Comparison of ENCODE assay signal across 8 cellular contexts in the genomic region with DNA sequence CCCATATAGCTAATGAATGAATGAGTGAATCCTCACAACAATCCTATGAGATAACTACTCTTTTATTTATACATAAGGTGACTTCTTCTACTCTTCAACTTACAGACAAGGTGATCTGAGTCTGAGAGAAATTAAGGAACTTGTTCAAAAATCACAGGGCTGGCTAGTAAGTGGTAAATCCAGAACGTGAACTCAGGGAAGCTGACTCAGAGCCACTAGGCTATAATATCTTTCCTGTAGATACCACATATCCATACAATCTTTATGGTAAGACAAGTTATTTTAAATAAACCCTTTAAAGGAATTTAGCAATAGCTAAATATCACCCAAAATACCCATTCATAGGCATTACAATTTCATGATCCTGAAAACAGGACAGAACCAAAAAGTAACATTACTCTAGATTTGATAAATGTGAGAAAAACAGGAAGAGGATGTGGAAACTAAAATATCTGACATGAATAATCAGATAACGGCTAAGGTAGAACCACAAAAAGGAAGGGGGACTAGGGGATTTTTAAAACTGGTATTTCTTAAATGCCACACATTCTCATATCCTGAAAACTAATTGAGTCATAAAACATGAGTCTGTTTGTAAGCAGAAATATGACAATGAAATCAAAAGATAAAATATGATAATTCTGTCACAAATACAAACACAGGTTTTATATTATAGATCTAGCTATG.
DNase-seq lines count a peak whose midpoint lies in the region; ATAC-seq lines count a peak whose summit lies in the region.
"Not testable (repeated sequence)": the region's sequence is repeated elsewhere in the genome, so short reads cannot be mapped to it uniquely, and the experiment has no call there.

No MANE protein-coding gene starts in this region.

- H3K27ac ChIP-seq in BLaER1 (0 out of 2 replicates have a peak overlapping the region, but pooled peaks have one; percentile 30), KOPT-K1 (ENCODE audit: low read depth, low read length, poor library complexity, severe bottlenecking) (peak overlapping the region; percentile 53)

- not testable (repeated sequence) for H3K9ac ChIP-seq in BLaER1

- H3K4me1 Mint-ChIP-seq in T-helper 2 cell treated with Interferon-gamma antibody and Interleukin-4, amounts not matched to agents 5 μg/mL and 100 μg/mL, for 36 hours (ENCODE audit: low read depth), result peaks cover 13% of the 10 kb centered on the region

- ATAC-seq in GM18861 (IDR thresholded peaks at IDR 0.05; ENCODE audit: unreplicated experiment) (peak; percentile 66), GM21717 (IDR thresholded peaks at IDR 0.05; ENCODE audit: unreplicated experiment) (peak; percentile 72), HG03108 (IDR thresholded peaks at IDR 0.05; ENCODE audit: unreplicated experiment) (peak; percentile 60)

- peak overlapping the region; percentile 76 for H3K4me3 Mint-ChIP-seq in T-helper 2 cell treated with Interferon-gamma antibody and Interleukin-4, amounts not matched to agents 5 μg/mL and 100 μg/mL, for 36 hours

- H4K20me1 ChIP-seq in BLaER1, result not testable (repeated sequence)

- H3K4me2 ChIP-seq in BLaER1, result peak overlapping the region; percentile 44

- peak overlapping the region; percentile 96 for H3K27ac Mint-ChIP-seq in T-helper 2 cell treated with Interferon-gamma antibody and Interleukin-4, amounts not matched to agents 5 μg/mL and 100 μg/mL, for 36 hours

- not testable (repeated sequence) for H3K4me1 ChIP-seq in BLaER1

- H3K27me3 Mint-ChIP-seq in T-helper 2 cell treated with Interferon-gamma antibody and Interleukin-4, amounts not matched to agents 5 μg/mL and 100 μg/mL, for 36 hours (ENCODE audit: low read depth), result not testable (repeated sequence)

- not testable (repeated sequence) for H3K4me3 ChIP-seq in BLaER1

- peaks cover 17% of the 10 kb centered on the region for H3K36me3 Mint-ChIP-seq in T-helper 2 cell treated with Interferon-gamma antibody and Interleukin-4, amounts not matched to agents 5 μg/mL and 100 μg/mL, for 36 hours (ENCODE audit: low read depth)

- H3K9me3 ChIP-seq in BLaER1; KOPT-K1 (ENCODE audit: insufficient read depth, low read length, poor library complexity, severe bottlenecking): not testable (repeated sequence)

- H3K9me3 Mint-ChIP-seq in T-helper 2 cell treated with Interferon-gamma antibody and Interleukin-4, amounts not matched to agents 5 μg/mL and 100 μg/mL, for 36 hours, result not testable (repeated sequence)

- not testable (repeated sequence) for H3K36me3 ChIP-seq in BLaER1; KOPT-K1 (ENCODE audit: insufficient read depth, low read length)

- not testable (repeated sequence) for H3K27me3 ChIP-seq in BLaER1

- DNase-seq in T-helper 2 cell treated with Interferon-gamma antibody and Interleukin-4, amounts not matched to agents 5 μg/mL and 100 μg/mL, for 36 hours (ENCODE audit: low spot score), result not testable (repeated sequence)
- peak; percentile 47 for DNase-seq in amniotic epithelial cell (ENCODE audit: low read depth)
- peak; percentile 37 for DNase-seq in kidney tubule cell (ENCODE audit: low spot score)
